ENCODE assay signal across 9 cellular contexts in the genomic region with DNA sequence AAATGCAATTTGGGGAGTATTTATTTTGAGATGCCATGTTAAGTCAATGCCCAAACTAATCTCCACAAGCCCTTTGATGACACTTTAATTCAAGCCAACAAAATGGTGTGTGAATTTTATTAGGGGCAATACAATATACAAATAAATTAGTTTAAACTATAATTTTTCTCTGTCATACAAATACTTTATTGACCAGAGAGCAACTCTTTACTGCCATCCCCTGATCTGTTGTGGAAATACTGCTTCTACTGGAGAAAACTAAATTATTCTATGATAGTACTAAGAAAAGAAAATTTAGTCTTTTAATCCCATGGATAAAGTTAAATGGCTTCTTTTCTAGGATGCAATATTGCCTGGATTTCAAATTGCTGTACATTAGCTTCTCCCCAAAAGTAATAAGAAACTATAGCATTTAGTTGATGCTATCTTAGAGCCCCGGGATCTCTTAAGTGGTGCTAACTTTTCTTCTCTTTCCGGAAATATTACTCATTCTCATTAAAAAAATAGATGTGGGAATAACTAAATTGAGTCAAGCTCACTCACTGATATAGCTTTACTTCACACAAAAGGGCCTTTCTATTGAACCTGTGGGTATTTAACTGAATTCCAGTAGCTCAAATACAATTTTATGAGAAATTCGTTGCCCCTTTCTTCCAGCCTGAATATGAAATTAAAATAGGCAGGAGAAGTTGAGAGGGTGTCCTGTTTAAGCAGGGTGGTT. TPM values are rescaled to one million over a fixed set of nuclear protein-coding genes. Genes with fewer than 3 reads are reported as not detected.
DNase-seq lines count a peak whose midpoint lies in the region; ATAC-seq and TF ChIP-seq lines count a peak whose summit lies in the region.
"Had no signal": no experiment of that assay in that cellular context is flagged by ENCODE, and none has a peak within 500 bp of the region (broad histone marks: within the 10 kb centered on the region; RNA-seq: fewer than 3 reads in every experiment).

No MANE protein-coding gene starts in this region.

- H3K4me3 Mint-ChIP-seq in MCF 10A (ENCODE audit: unreplicated experiment) = no peak overlapping the region

- H3K27me3 ChIP-seq in breast epithelium (no peaks in the 10 kb centered on the region), PC-9 (ENCODE audit: insufficient read depth, low read depth) (no peaks in the 10 kb centered on the region), fibroblast of lung (ENCODE audit: control insufficient read depth, insufficient read depth, low read length) (peaks cover 1% of the 10 kb centered on the region), upper lobe of right lung (no peaks in the 10 kb centered on the region), upper lobe of left lung (no peaks in the 10 kb centered on the region)

- 80 to 83% methylated on average over 3 of the region's 3 CpGs for WGBS in upper lobe of left lung, 2 donors

- H3K9me3 ChIP-seq in breast epithelium = no peaks in the 10 kb centered on the region
- no peaks in the 10 kb centered on the region for H3K9me3 ChIP-seq in PC-9 (ENCODE audit: insufficient read depth, low read depth)
- H3K9me3 ChIP-seq in fibroblast of lung (ENCODE audit: control insufficient read depth, insufficient read depth, low read depth, low read length) = no peaks in the 10 kb centered on the region
- no peaks in the 10 kb centered on the region for H3K9me3 ChIP-seq in upper lobe of right lung
- H3K9me3 ChIP-seq in upper lobe of left lung = no peaks in the 10 kb centered on the region

- DNase-seq in MCF 10A (ENCODE audit: unreplicated experiment) (peak; percentile 24), breast epithelium (ENCODE audit: low spot score in 2 of 2) (no peak), PC-9 (no peak), fibroblast of lung (ENCODE audit: low read depth in 2 of 2) (peak; percentile 18 to 47), upper lobe of right lung (no peak), ecto neural progenitor cell (ENCODE audit: low spot score) (no peak), upper lobe of left lung (no peak)

- TF ChIP-seq CTCF in MCF 10A (IDR thresholded peaks at IDR 0.05; ENCODE audit: unreplicated experiment) = peak; percentile 44
- no peak for TF ChIP-seq CTCF in breast epithelium (IDR thresholded peaks at IDR 0.05)
- TF ChIP-seq CTCF in PC-9 (conservative IDR thresholded peaks at IDR 0.05) = peak; percentile 77
- peak; percentile 46 to 60 for TF ChIP-seq CTCF in fibroblast of lung (conservative IDR thresholded peaks at IDR 0.05 in 1 of 2, IDR thresholded peaks at IDR 0.05 in 1 of 2; ENCODE audit: low read depth in 1 of 2, low read length in 2 of 2)
- TF ChIP-seq CTCF in upper lobe of right lung (IDR thresholded peaks at IDR 0.05) = peak; percentile 49
- peak in 2 of 6 experiments; percentile 32 for TF ChIP-seq CTCF in upper lobe of left lung (IDR thresholded peaks at IDR 0.05)

- H3K4me1 Mint-ChIP-seq in MCF 10A (ENCODE audit: insufficient read depth, unreplicated experiment) = peaks cover 7% of the 10 kb centered on the region

- H3K4me2 ChIP-seq in PC-9 (no peak overlapping the region), fibroblast of lung (ENCODE audit: extremely low read depth, insufficient read depth, low read length) (no peak overlapping the region)

- H4K20me1 ChIP-seq in PC-9 (ENCODE audit: insufficient read depth) (no peaks in the 10 kb centered on the region), fibroblast of lung (ENCODE audit: control insufficient read depth, extremely low read depth, insufficient read depth, low read length) (no peaks in the 10 kb centered on the region)

- no peak overlapping the region for H3K27ac Mint-ChIP-seq in MCF 10A (ENCODE audit: low read depth, unreplicated experiment)

- intact Hi-C loops in MCF 10A (cut with micrococcal nuclease) (loop anchor here (5.0 kb wide), 1 partner anchor 366 kb away; the partner anchor contains the start of gene SERINC1), breast epithelium (cut with DNase I; ENCODE audit: low total_unique reads) (no loop called here), PC-9 (cut with micrococcal nuclease; ENCODE audit: unreplicated experiment) (loop anchor here (1.0 to 5.0 kb wide), 5 partner anchors 46 to 811 kb away; partner anchors contain the start of gene PKIB), upper lobe of right lung (cut with DNase I) (loop anchor here (10.0 kb wide), 1 partner anchor 53 kb away; the partner anchor contains the start of gene SMPDL3A)

- TF ChIP-seq EP300 in upper lobe of left lung (IDR thresholded peaks at IDR 0.05) = no peak

- no peak overlapping the region for H3K4me3 ChIP-seq in breast epithelium
- no peak overlapping the region for H3K4me3 ChIP-seq in PC-9
- H3K4me3 ChIP-seq in fibroblast of lung (replicated peaks in 1 of 4; ENCODE audit: control extremely low read depth in 1 of 4, insufficient read depth in 1 of 4, low read depth in 3 of 4, low read length in 4 of 4) = no peak overlapping the region
- no peak overlapping the region for H3K4me3 ChIP-seq in upper lobe of right lung
- H3K4me3 ChIP-seq in upper lobe of left lung = no peak overlapping the region

- no peaks in the 10 kb centered on the region for H3K9me2 ChIP-seq in PC-9 (ENCODE audit: insufficient read depth)

- ATAC-seq in upper lobe of right lung (no peak), GM18505 (IDR thresholded peaks at IDR 0.05; ENCODE audit: unreplicated experiment) (no peak), upper lobe of left lung (ENCODE audit: low FRiP score in 2 of 2) (no peak)
- ATAC-seq: activated CD4-positive, CD25-positive, alpha-beta regulatory T cell treated with anti-CD3 and anti-CD28 coated beads, Interleukin-2, amount 50 U/mL, for 24 hours had no signal

- TF ChIP-seq POLR2A in breast epithelium (IDR thresholded peaks at IDR 0.05) (no peak), GM18505 (IDR thresholded peaks at IDR 0.05; ENCODE audit: borderline replicate concordance, extremely low read depth, insufficient read depth, insufficient read length) (no peak), upper lobe of left lung (IDR thresholded peaks at IDR 0.05) (no peak)

- BruUV-seq in MCF 10A (replicated peaks; lab: Mats Ljungman, UMichigan) = no TSS peak
- BruUV-seq in PC-9 (replicated peaks; lab: Mats Ljungman, UMichigan) = no TSS peak

- POLR2A ChIA-PET in MCF 10A (lab: Yijun Ruan, JAX) = interaction anchor here (0.7 to 2.7 kb wide), 6 partner anchors 49 to 109 kb away, joined by 3 to 23 read pairs (median 10); partner anchors contain the start of gene SMPDL3A
- POLR2A ChIA-PET in PC-9 (lab: Charles Lee; ENCODE audit: unreplicated experiment) = no interaction called here

- no peaks in the 10 kb centered on the region for H3K36me3 Mint-ChIP-seq in MCF 10A (ENCODE audit: insufficient read depth, unreplicated experiment)

- CTCF ChIA-PET in MCF 10A (lab: Yijun Ruan, JAX) = interaction anchor here (0.5 to 2.7 kb wide), 44 partner anchors 8 to 347 kb away, joined by 3 to 238 read pairs (median 5); partner anchors contain the start of genes FABP7, PKIB and SMPDL3A
- CTCF ChIA-PET in PC-9 (lab: Charles Lee) = interaction anchor here (0.6 to 2.3 kb wide), 3 partner anchors 33 to 107 kb away, joined by 3 to 18 read pairs (median 3); partner anchors contain the start of gene SMPDL3A

- H3K36me3 ChIP-seq in breast epithelium = no peaks in the 10 kb centered on the region
- no peaks in the 10 kb centered on the region for H3K36me3 ChIP-seq in PC-9 (ENCODE audit: low read depth)
- H3K36me3 ChIP-seq in fibroblast of lung (ENCODE audit: control insufficient read depth, insufficient read depth, low read length) = no peaks in the 10 kb centered on the region
- no peaks in the 10 kb centered on the region for H3K36me3 ChIP-seq in upper lobe of right lung
- H3K36me3 ChIP-seq in upper lobe of left lung = no peaks in the 10 kb centered on the region

- H2AFZ ChIP-seq in PC-9 (no peak overlapping the region), fibroblast of lung (ENCODE audit: low read length) (no peak overlapping the region)

- no peaks in the 10 kb centered on the region for H3K9me3 Mint-ChIP-seq in MCF 10A (ENCODE audit: unreplicated experiment)

- H3K4me1 ChIP-seq in breast epithelium (no peaks in the 10 kb centered on the region), PC-9 (replicated peaks; ENCODE audit: insufficient read depth) (no peaks in the 10 kb centered on the region), fibroblast of lung (ENCODE audit: control insufficient read depth, extremely low read depth, insufficient read depth, low read length) (no peaks in the 10 kb centered on the region), upper lobe of right lung (no peaks in the 10 kb centered on the region), upper lobe of left lung (no peaks in the 10 kb centered on the region)

- H3K79me2 ChIP-seq in PC-9 (ENCODE audit: low read depth) (no peaks in the 10 kb centered on the region), fibroblast of lung (ENCODE audit: control insufficient read depth, insufficient read depth, low read length) (no peaks in the 10 kb centered on the region)

- H3F3A ChIP-seq in PC-9 (ENCODE audit: insufficient read depth, low read depth) = no peaks in the 10 kb centered on the region

- H3K27ac ChIP-seq in breast epithelium = no peak overlapping the region
- no peak overlapping the region for H3K27ac ChIP-seq in PC-9
- no peak overlapping the region for H3K27ac ChIP-seq in fibroblast of lung (ENCODE audit: insufficient read depth, low read length)
- no peak overlapping the region for H3K27ac ChIP-seq in upper lobe of right lung
- no peak overlapping the region for H3K27ac ChIP-seq in upper lobe of left lung

- H3K27me3 Mint-ChIP-seq in MCF 10A (ENCODE audit: insufficient read depth, unreplicated experiment) = no peaks in the 10 kb centered on the region

- H3K9ac ChIP-seq in fibroblast of lung (ENCODE audit: insufficient read depth, low read length) = no peak overlapping the region

RNA-seq across cellular contexts. Expression of gene SMPDL3A, which starts 49.2 kb away (rescaled TPM):
- total RNA-seq in MCF 10A (2022) (3.5 and 4.7 TPM in 2 replicates), breast epithelium (10 to 100 TPM in 2 of 3 donors, 1 to 10 TPM in 1; 9.1 to 26.5 (median 17.0) TPM), PC-9 (2021) (2.4 TPM in 2 replicates), fibroblast of lung (19.8 and 51.4 TPM in 2 replicates), upper lobe of right lung (19.6 TPM), upper lobe of left lung (10 to 100 TPM; 11.0 to 19.9 (median 15.6) TPM)
- 29.7 and 30.5 TPM in 2 replicates for polyA plus RNA-seq in fibroblast of lung
- 16.6 and 19.6 TPM in 2 replicates for polyA plus RNA-seq in fibroblast of lung (2012)
- 2.9 and 3.6 TPM in 2 replicates for polyA minus RNA-seq in fibroblast of lung (ENCODE audit: low replicate concordance)

RNA-seq across cellular contexts. Expression of gene FABP7, which starts 58.7 kb away (rescaled TPM):
- total RNA-seq in MCF 10A (2022) (not detected in 2 replicates), breast epithelium (1 to 10 TPM in 2 of 3 donors, not detected in 1; 2.6 to 3.6 TPM), PC-9 (2021) (not detected in 2 replicates), fibroblast of lung (not detected in 2 replicates), upper lobe of right lung (not detected), upper lobe of left lung (not detected)
- not detected in 2 replicates for polyA plus RNA-seq in fibroblast of lung
- polyA plus RNA-seq in fibroblast of lung (2012) = not detected in 2 replicates
- polyA minus RNA-seq in fibroblast of lung (ENCODE audit: low replicate concordance) = not detected in 2 replicates

Comparison
In these comparisons a context has a peak if more than half of its experiments do, and no peak if none do; other contexts are left out.
1. DNase-seq: peak in MCF 10A (single experiment) and fibroblast of lung (2 of 2); none in breast epithelium (0 of 2), PC-9 (0 of 2), upper lobe of right lung (single experiment), ecto neural progenitor cell (single experiment) and upper lobe of left lung (0 of 2).
2. CTCF ChIP-seq: peak in MCF 10A (single experiment), PC-9 (single experiment), fibroblast of lung (2 of 2) and upper lobe of right lung (single experiment); none in breast epithelium (0 of 3).